14 cellular contexts compared by ENCODE assay signal in the genomic region with DNA sequence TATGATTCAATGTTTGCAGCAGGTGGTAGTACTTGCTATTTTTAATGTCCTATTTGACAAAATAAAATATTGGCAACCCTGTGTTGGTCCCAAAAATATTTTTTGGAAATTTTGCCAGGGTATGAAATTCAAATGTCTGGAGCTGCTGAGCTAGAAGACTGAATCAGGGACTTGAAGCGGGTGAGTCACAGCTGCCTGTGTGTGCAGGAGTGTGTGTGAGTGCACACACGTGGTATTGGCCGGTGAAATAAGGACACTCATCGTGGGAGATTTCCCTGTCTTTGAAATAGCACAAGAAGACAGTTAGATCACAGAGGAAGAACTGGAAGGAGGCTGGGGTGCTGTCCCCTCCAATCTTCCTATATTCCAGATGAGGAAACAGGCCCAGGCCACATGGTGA.
DNase-seq lines count a peak whose midpoint lies in the region; ATAC-seq and TF ChIP-seq lines count a peak whose summit lies in the region.
"Had no signal": no experiment of that assay in that cellular context is flagged by ENCODE, and none has a peak within 500 bp of the region (broad histone marks: within the 10 kb centered on the region; RNA-seq: fewer than 3 reads in every experiment).

No MANE protein-coding gene starts in this region.

- no peaks in the 10 kb centered on the region for H3K27me3 ChIP-seq in adrenal gland
- H3K27me3 ChIP-seq in gastroesophageal sphincter: peaks cover 21% of the 10 kb centered on the region
- H3K27me3 ChIP-seq: testis had no signal

- no peak for TF ChIP-seq EP300 in gastroesophageal sphincter (IDR thresholded peaks at IDR 0.05)

- no peak overlapping the region for H3K4me3 ChIP-seq in adrenal gland
- no peak overlapping the region for H3K4me3 ChIP-seq in gastroesophageal sphincter
- H3K4me3 ChIP-seq: GM12878, SK-N-MC, skin epidermis, testis had no signal

- TF ChIP-seq POLR2A in adrenal gland (IDR thresholded peaks at IDR 0.05): no peak
- TF ChIP-seq POLR2A in gastroesophageal sphincter (IDR thresholded peaks at IDR 0.05): no peak

- H3K4me1 ChIP-seq in adrenal gland (replicated peaks in 1 of 2): no peaks in the 10 kb centered on the region
- no peaks in the 10 kb centered on the region for H3K4me1 ChIP-seq in gastroesophageal sphincter
- H3K4me1 ChIP-seq: testis had no signal

- 49 to 69% (median 54%) methylated on average over 4 of the region's 4 CpGs for WGBS in adrenal gland, 4 donors
- 50 to 86% methylated on average over 3 to 4 of the region's 4 CpGs for WGBS in gastroesophageal sphincter (ENCODE audit: low coverage in 1 of 2), 2 donors

- H3K36me3 ChIP-seq in adrenal gland (replicated peaks in 1 of 2) (no peaks in the 10 kb centered on the region), gastroesophageal sphincter (no peaks in the 10 kb centered on the region)

- DNase-seq in HK-2 (ENCODE audit: unreplicated experiment) (peak; percentile 41), adrenal gland (peak; percentile 25 to 79 (median 69)), stromal cell of bone marrow (ENCODE audit: low read depth) (peak; percentile 69), OCI-M1 (lab: John Stamatoyannopoulos, UW) (no peak)
- DNase-seq: activated CD4-positive, CD25-positive, alpha-beta regulatory T cell treated with anti-CD3 and anti-CD28 coated beads, Interleukin-2, amount 50 U/mL, for 72 hours; activated T-cell treated with anti-CD3 and anti-CD28 coated beads, Interleukin-2, amount 50 U/mL, for 48 hours; NCI-H774; testis had no signal

- no peak for TF ChIP-seq CTCF in adrenal gland (IDR thresholded peaks at IDR 0.05)
- no peak for TF ChIP-seq CTCF in gastroesophageal sphincter (IDR thresholded peaks at IDR 0.05)

- intact Hi-C loops in adrenal gland (cut with DNase I): no loop called here

- H3K9me3 ChIP-seq in adrenal gland (replicated peaks in 1 of 3) (no peaks in the 10 kb centered on the region), gastroesophageal sphincter (peaks cover 0 to 10% (median 0%) of the 10 kb centered on the region in 3 donors)
- H3K9me3 ChIP-seq: testis had no signal

- ATAC-seq in gastroesophageal sphincter (peak; percentile 76), HG02885 (IDR thresholded peaks at IDR 0.05; ENCODE audit: poor library complexity, unreplicated experiment) (no peak), HG03469 (IDR thresholded peaks at IDR 0.05; ENCODE audit: unreplicated experiment) (no peak)
- ATAC-seq: GM12878 had no signal

- H3K27ac ChIP-seq in adrenal gland: no peak overlapping the region
- peak overlapping the region in 3 of 4 donors; percentile 3 to 35 (median 10) for H3K27ac ChIP-seq in gastroesophageal sphincter
- H3K27ac ChIP-seq: SK-N-MC, testis had no signal

Comparison
In these comparisons a context has a peak if more than half of its experiments do, and no peak if none do; other contexts are left out.
1. H3K27ac ChIP-seq: peak in gastroesophageal sphincter (3 of 4); none in adrenal gland (0 of 5).